In the genomic region with DNA sequence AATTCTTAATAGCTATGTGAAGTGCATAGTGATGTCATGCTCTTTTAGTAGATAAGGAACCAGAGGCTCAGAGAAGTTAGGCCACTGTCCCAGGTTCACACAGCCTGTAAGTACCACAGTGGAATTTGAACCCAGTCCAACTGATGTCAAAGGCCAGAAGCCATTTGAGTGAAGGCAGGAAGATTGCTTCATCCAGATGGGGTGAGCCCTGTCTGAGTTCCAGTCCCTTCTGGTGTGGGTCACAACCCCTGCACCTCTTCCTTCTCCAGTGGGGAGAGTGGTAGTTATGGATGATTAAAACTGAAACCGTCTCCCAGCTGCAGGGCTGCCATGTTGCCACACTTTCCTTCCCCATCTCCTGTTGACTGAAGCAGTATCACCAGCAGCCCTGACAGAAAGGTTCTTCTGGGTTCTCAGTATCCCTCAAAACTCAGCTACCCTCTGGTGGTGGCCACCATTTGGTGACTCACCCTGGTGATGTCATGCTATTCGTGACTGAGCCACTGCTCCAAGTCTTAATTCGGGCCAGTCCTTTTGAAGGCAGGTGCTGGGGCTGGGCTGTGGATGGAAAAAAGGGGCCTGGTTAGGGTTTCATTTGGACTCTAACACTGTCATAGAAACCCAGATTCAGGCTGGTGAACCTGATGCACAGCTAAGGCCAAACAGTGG, we compare ENCODE assay signal across 8 cellular contexts. TPM values are rescaled to one million over a fixed set of nuclear protein-coding genes. Genes with fewer than 3 reads are reported as not detected.
DNase-seq lines count a peak whose midpoint lies in the region; ATAC-seq and TF ChIP-seq lines count a peak whose summit lies in the region.

No MANE protein-coding gene starts in this region.

- no peaks in the 10 kb centered on the region for H3K9me3 ChIP-seq in gastroesophageal sphincter

- no peak for TF ChIP-seq EP300 in gastroesophageal sphincter (IDR thresholded peaks at IDR 0.05)

- H3K27ac ChIP-seq in ACC112 (ENCODE audit: low read depth, low read length): peak overlapping the region; percentile 70
- peak overlapping the region in 3 of 4 donors; percentile 31 to 40 (median 32) for H3K27ac ChIP-seq in gastroesophageal sphincter

- 0 out of 2 replicates have a peak overlapping the region, but pooled peaks have one; percentile 9 for H3K4me3 ChIP-seq in ACC112 (ENCODE audit: low read depth, low read length)
- no peak overlapping the region for H3K4me3 ChIP-seq in gastroesophageal sphincter

- peaks cover 44% of the 10 kb centered on the region for H3K4me1 ChIP-seq in ACC112 (ENCODE audit: control insufficient read depth, insufficient read depth, low read length, unreplicated experiment)
- peaks cover 0 to 23% (median 6%) of the 10 kb centered on the region in 3 donors for H3K4me1 ChIP-seq in gastroesophageal sphincter

- DNase-seq in M059J (ENCODE audit: low read depth): peak; percentile 94
- DNase-seq in activated T-cell treated with anti-CD3 and anti-CD28 coated beads, Interleukin-2, amount 50 U/mL, for 48 hours: peak; percentile 82 to 85
- peak; percentile 69 to 77 (median 69) for DNase-seq in stimulated activated CD4-positive, alpha-beta T cell treated with anti-CD3 and anti-CD28 coated beads, Interleukin-12 subunit alpha, Interleukin-12 subunit beta, amount 100 ng/mL, for 48 hours (ENCODE audit: low read depth in 2 of 3, low spot score in 1 of 3)

- 36 to 67% methylated on average over 1 to 3 of the region's 3 CpGs for WGBS in gastroesophageal sphincter (ENCODE audit: low coverage in 1 of 2), 2 donors

- TF ChIP-seq CTCF in gastroesophageal sphincter (IDR thresholded peaks at IDR 0.05): no peak

- ATAC-seq in gastroesophageal sphincter (peak; percentile 21), HG03354 (IDR thresholded peaks at IDR 0.05; ENCODE audit: poor library complexity, severe bottlenecking, unreplicated experiment) (no peak), GM21447 (IDR thresholded peaks at IDR 0.05; ENCODE audit: unreplicated experiment) (no peak), GM21723 (IDR thresholded peaks at IDR 0.05; ENCODE audit: unreplicated experiment) (no peak)

- no peak overlapping the region for H2AFZ ChIP-seq in ACC112 (ENCODE audit: low read length, unreplicated experiment)

- no peaks in the 10 kb centered on the region for H3K27me3 ChIP-seq in ACC112 (ENCODE audit: insufficient read depth, low read length)
- H3K27me3 ChIP-seq in gastroesophageal sphincter: no peaks in the 10 kb centered on the region

- peaks cover 2% of the 10 kb centered on the region for H3K79me2 ChIP-seq in ACC112 (ENCODE audit: control insufficient read depth, insufficient read depth, low read length, unreplicated experiment)

- TF ChIP-seq POLR2A in gastroesophageal sphincter (IDR thresholded peaks at IDR 0.05): no peak

- H3K36me3 ChIP-seq in ACC112 (ENCODE audit: insufficient read depth, low read length) (no peaks in the 10 kb centered on the region), gastroesophageal sphincter (no peaks in the 10 kb centered on the region)

RNA-seq across cellular contexts. Expression of a gene that starts 1.5 kb away (rescaled TPM):
- not detected in 2 replicates for total RNA-seq in M059J (2014; rRNA removed; shearing (Covaris generic))
- not detected for total RNA-seq in gastroesophageal sphincter

RNA-seq across cellular contexts. Expression of a gene that starts 20.4 kb away (rescaled TPM):
- 33.1 and 50.9 TPM in 2 replicates for total RNA-seq in M059J (2014; rRNA removed; shearing (Covaris generic))
- total RNA-seq in gastroesophageal sphincter: 10 to 100 TPM; 61.4 to 84.3 (median 67.5) TPM

RNA-seq across cellular contexts. Expression of a gene that starts 32.2 kb away (rescaled TPM):
- total RNA-seq in M059J (2014; rRNA removed; shearing (Covaris generic)): 8.2 and 18.8 TPM in 2 replicates
- total RNA-seq in gastroesophageal sphincter: 10 to 100 TPM; 18.6 to 41.9 (median 26.1) TPM

RNA-seq across cellular contexts. Expression of a gene that starts 34.2 kb away (rescaled TPM):
- not detected in 2 replicates for total RNA-seq in M059J (2014; rRNA removed; shearing (Covaris generic))
- 100 to 1,000 TPM in 1 of 4 donors, 10 to 100 TPM in 3; 28.6 to 195 (median 41.4) TPM for total RNA-seq in gastroesophageal sphincter

RNA-seq across cellular contexts. Expression of a gene that starts 49.7 kb away (rescaled TPM):
- 120 and 173 TPM in 2 replicates for total RNA-seq in M059J (2014; rRNA removed; shearing (Covaris generic))
- 100 to 1,000 TPM; 157 to 221 (median 179) TPM for total RNA-seq in gastroesophageal sphincter
